Comparison of ENCODE assay signal across 26 cellular contexts in the genomic region with DNA sequence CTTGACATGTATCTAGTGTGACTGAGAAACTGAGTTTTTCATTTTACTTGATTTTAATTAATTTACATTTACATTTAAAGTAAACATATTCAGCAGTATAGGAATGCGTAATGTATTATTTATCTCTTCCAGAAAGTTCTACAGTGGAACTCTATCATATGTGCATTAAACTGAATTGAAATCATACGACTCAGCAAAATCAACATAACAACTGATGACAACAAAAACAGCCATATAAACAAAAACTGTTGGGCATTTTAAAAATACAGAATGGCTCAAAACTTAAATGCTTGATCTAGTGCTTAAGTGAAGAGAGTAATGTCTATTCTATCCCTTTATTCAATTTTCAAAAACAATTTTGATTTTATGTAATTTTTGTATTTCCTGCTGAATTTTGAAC.
"Had no signal": no experiment of that assay in that cellular context is flagged by ENCODE, and none has a peak within 500 bp of the region (broad histone marks: within the 10 kb centered on the region; RNA-seq: fewer than 3 reads in every experiment).

No MANE protein-coding gene starts in this region.

- H3K4me1 ChIP-seq: esophagus squamous epithelium, gastrocnemius medialis, heart right ventricle, left lung, lower lobe of right lung had no signal

- DNase-seq: cortex of kidney; effector CD8-positive, alpha-beta T cell; effector memory CD8-positive, alpha-beta T cell; endodermal cell; erythroblast; esophagus squamous epithelium; foreskin fibroblast; foreskin melanocyte; gastrocnemius medialis; glutamatergic neuron; head of caudate nucleus; heart right ventricle; hippocampal formation; left cardiac atrium; left lung; left ventricle myocardium superior; lower lobe of right lung; mesenchymal stem cell; mucosa of descending colon; naive B cell had no signal

- H3K27me3 ChIP-seq: esophagus squamous epithelium, gastrocnemius medialis, heart right ventricle, left lung had no signal

- FAIRE-seq: colon, endometrium, islet of Langerhans, keratinocyte had no signal

- H3K36me3 ChIP-seq: esophagus squamous epithelium, gastrocnemius medialis, heart right ventricle, left lung, lower lobe of right lung had no signal

- H3K4me3 ChIP-seq: esophagus squamous epithelium, gastrocnemius medialis, heart right ventricle, left lung, lower lobe of right lung, mucosa of descending colon had no signal

- ATAC-seq: effector memory CD8-positive, alpha-beta T cell; esophagus mucosa; gastrocnemius medialis; heart right ventricle; left cardiac atrium; left lung; left ventricle myocardium superior; lower lobe of right lung; mucosa of descending colon had no signal

- H3K27ac ChIP-seq: epithelial cell of prostate, esophagus squamous epithelium, gastrocnemius medialis, heart right ventricle, left lung, lower lobe of right lung had no signal

- H3K9me3 ChIP-seq: esophagus squamous epithelium, gastrocnemius medialis, lower lobe of right lung had no signal
